Comparison of ENCODE assay signal across 1 cellular context in genomic region chr1:111777301-111777700, GRCh38.
TF ChIP-seq lines count a peak whose summit lies in the region.

No MANE protein-coding gene starts in this region.

TF ChIP-seq in IMR-90, 13 proteins besides CTCF, POLR2A, EP300 and RAD21:
- TF ChIP-seq CEBPB (IDR thresholded peaks at IDR 0.05; ENCODE audit: low read depth, low read length) (no peak), USF2 (IDR thresholded peaks at IDR 0.05; ENCODE audit: low read depth, low read length) (no peak), CHD1 (IDR thresholded peaks at IDR 0.05; ENCODE audit: low read depth, low read length) (no peak), MAFK (IDR thresholded peaks at IDR 0.05; ENCODE audit: low read depth, low read length) (no peak), SMC3 (IDR thresholded peaks at IDR 0.05; ENCODE audit: low read depth, low read length) (no peak), FOS (IDR thresholded peaks at IDR 0.05; ENCODE audit: low read depth, low read length) (no peak), NFE2L2 (IDR thresholded peaks at IDR 0.05; ENCODE audit: low read depth, low read length) (no peak), BHLHE40 (IDR thresholded peaks at IDR 0.05; ENCODE audit: low read depth, low read length) (no peak), MAZ (IDR thresholded peaks at IDR 0.05; ENCODE audit: borderline replicate concordance, low read depth, low read length) (no peak), ELK1 (IDR thresholded peaks at IDR 0.05; ENCODE audit: borderline replicate concordance, low read depth, low read length) (no peak), RFX5 (IDR thresholded peaks at IDR 0.05; ENCODE audit: low read depth, low read length) (no peak), RCOR1 (IDR thresholded peaks at IDR 0.05; ENCODE audit: insufficient replicate concordance, low read length) (no peak), MXI1 (IDR thresholded peaks at IDR 0.05; ENCODE audit: borderline replicate concordance, low read depth, low read length) (no peak)
